ENCODE assay signal across 30 cellular contexts in genomic region chr6:157789297-157789696, GRCh38.
"Had no signal": no experiment of that assay in that cellular context is flagged by ENCODE, and none has a peak within 500 bp of the region (broad histone marks: within the 10 kb centered on the region; RNA-seq: fewer than 3 reads in every experiment).

No MANE protein-coding gene starts in this region.

- H3K27me3 ChIP-seq: ovary, right lobe of liver, sigmoid colon, stomach, suprapubic skin, testis, tibial artery, transverse colon, upper lobe of right lung, uterus had no signal

- H3K27ac Mint-ChIP-seq: natural killer cell treated with Interleukin-12 subunit alpha and Interleukin-12 subunit beta and Interleukin-15 and Interleukin-18, amount 100 ng/mL, for 72 hours; nephron progenitor cell; progenitor cell of endocrine pancreas; stimulated activated effector memory CD8-positive, alpha-beta T cell treated with anti-CD3 and anti-CD28 coated beads, Interleukin-12 subunit alpha, Interleukin-12 subunit beta, amount 100 ng/mL, for 72 hours; stimulated activated naive B cell treated with anti-CD40 and anti-IgM and Interleukin-4, amounts not matched to agents 10 μg/mL and 1 μg/mL and 100 μg/mL, for 72 hours; stimulated activated naive CD8-positive, alpha-beta T cell treated with anti-CD3 and anti-CD28 coated beads, Interleukin-15, Interleukin-2, amounts not matched to agents 100 ng/mL and 50 ng/mL, for 24 hours; type B pancreatic cell had no signal

- H3K4me1 Mint-ChIP-seq: nephron progenitor cell; neural crest cell; stimulated activated naive B cell treated with anti-CD40 and anti-IgM and Interleukin-4, amounts not matched to agents 10 μg/mL and 1 μg/mL and 100 μg/mL, for 72 hours had no signal

- H3K4me3 ChIP-seq: ovary, psoas muscle, right lobe of liver, sigmoid colon, stomach, suprapubic skin, tibial artery, transverse colon, upper lobe of right lung, uterus had no signal

- H3K9me3 Mint-ChIP-seq: naive thymus-derived CD8-positive, alpha-beta T cell; natural killer cell treated with Interleukin-12 subunit alpha and Interleukin-12 subunit beta and Interleukin-15 and Interleukin-18, amount 100 ng/mL, for 72 hours; neural crest cell; type B pancreatic cell had no signal

- H3K4me1 ChIP-seq: parathyroid adenoma, psoas muscle, sigmoid colon, testis, tibial artery, upper lobe of right lung, uterus had no signal

- H3K27me3 Mint-ChIP-seq: progenitor cell of endocrine pancreas; stimulated activated naive B cell treated with anti-CD40 and anti-IgM and Interleukin-4, amounts not matched to agents 10 μg/mL and 1 μg/mL and 100 μg/mL, for 72 hours; stimulated activated naive CD8-positive, alpha-beta T cell treated with anti-CD3 and anti-CD28 coated beads, Interleukin-15, Interleukin-2, amounts not matched to agents 100 ng/mL and 50 ng/mL, for 24 hours; type B pancreatic cell had no signal

- H2AFZ ChIP-seq: parathyroid adenoma had no signal

- H3K36me3 ChIP-seq: ovary, right lobe of liver, sigmoid colon, stomach, suprapubic skin, tibial artery, transverse colon, upper lobe of right lung, uterus had no signal

- DNase-seq: naive thymus-derived CD8-positive, alpha-beta T cell; nephron progenitor cell; occipital lobe; ovary; psoas muscle; right cardiac atrium; right lobe of liver; sigmoid colon; small intestine; stimulated activated CD4-positive, alpha-beta T cell treated with anti-CD3 and anti-CD28 coated beads, Interleukin-15, amount 100 ng/mL, for 24 hours; stimulated activated CD4-positive, alpha-beta T cell treated with anti-CD3 and anti-CD28 coated beads, Interleukin-2, amount 100 ng/mL, for 24 hours; stimulated activated CD4-positive, alpha-beta T cell treated with anti-CD3 and anti-CD28 coated beads, Interleukin-2, amount 100 ng/mL, for 48 hours; stimulated activated CD4-positive, alpha-beta T cell treated with anti-CD3 and anti-CD28 coated beads, Interleukin-4, amount 100 ng/mL, for 24 hours; stimulated activated naive B cell treated with anti-CD40 and anti-IgM and Interleukin-4, amounts not matched to agents 10 μg/mL and 1 μg/mL and 100 μg/mL, for 72 hours; stimulated activated naive CD4-positive, alpha-beta T cell treated with Interleukin-2 at 50 U/mL for 16 hours; stomach; substantia nigra; tibial artery; transverse colon; upper lobe of right lung; uterus had no signal

- H3K27ac ChIP-seq: ovary, parathyroid adenoma, psoas muscle, right lobe of liver, sigmoid colon, stomach, suprapubic skin, testis, tibial artery, transverse colon, upper lobe of right lung, uterus had no signal

- H3K4me3 Mint-ChIP-seq: naive thymus-derived CD8-positive, alpha-beta T cell; natural killer cell treated with Interleukin-12 subunit alpha and Interleukin-12 subunit beta and Interleukin-15 and Interleukin-18, amount 100 ng/mL, for 72 hours; nephron progenitor cell; neural crest cell; stimulated activated effector memory CD8-positive, alpha-beta T cell treated with anti-CD3 and anti-CD28 coated beads, Interleukin-12 subunit alpha, Interleukin-12 subunit beta, amount 100 ng/mL, for 72 hours; stimulated activated naive B cell treated with anti-CD40 and anti-IgM and Interleukin-4, amounts not matched to agents 10 μg/mL and 1 μg/mL and 100 μg/mL, for 72 hours; stimulated activated naive CD8-positive, alpha-beta T cell treated with anti-CD3 and anti-CD28 coated beads, Interleukin-15, Interleukin-2, amounts not matched to agents 100 ng/mL and 50 ng/mL, for 24 hours; type B pancreatic cell had no signal

- H3K9me3 ChIP-seq: ovary, psoas muscle, right lobe of liver, sigmoid colon, stomach, suprapubic skin, testis, tibial artery, transverse colon, upper lobe of right lung, uterus had no signal

- ATAC-seq: naive thymus-derived CD8-positive, alpha-beta T cell; natural killer cell treated with Interleukin-12 subunit alpha and Interleukin-12 subunit beta and Interleukin-15 and Interleukin-18, amount 100 ng/mL, for 72 hours; psoas muscle; right cardiac atrium; right lobe of liver; stimulated activated effector memory CD8-positive, alpha-beta T cell treated with anti-CD3 and anti-CD28 coated beads, Interleukin-12 subunit alpha, Interleukin-12 subunit beta, amount 100 ng/mL, for 72 hours; stimulated activated naive B cell treated with anti-CD40 and anti-IgM and Interleukin-4, amounts not matched to agents 10 μg/mL and 1 μg/mL and 100 μg/mL, for 72 hours; upper lobe of right lung had no signal

- FAIRE-seq: small intestine had no signal

- H3K79me2 ChIP-seq: parathyroid adenoma had no signal

- H3K36me3 Mint-ChIP-seq: naive thymus-derived CD8-positive, alpha-beta T cell; natural killer cell treated with Interleukin-12 subunit alpha and Interleukin-12 subunit beta and Interleukin-15 and Interleukin-18, amount 100 ng/mL, for 72 hours; stimulated activated effector memory CD8-positive, alpha-beta T cell treated with anti-CD3 and anti-CD28 coated beads, Interleukin-12 subunit alpha, Interleukin-12 subunit beta, amount 100 ng/mL, for 72 hours; type B pancreatic cell had no signal

- H3K9ac ChIP-seq: parathyroid adenoma had no signal
